8 cellular contexts compared by ENCODE assay signal in genomic region chr18:46173393-46174316, GRCh38.
DNase-seq lines count a peak whose midpoint lies in the region; FAIRE-seq and TF ChIP-seq lines count a peak whose summit lies in the region.

No MANE protein-coding gene starts in this region.

- peak overlapping the region; percentile 99 for H3K27ac Mint-ChIP-seq in nephron progenitor cell
- H3K27ac Mint-ChIP-seq in stimulated activated naive CD8-positive, alpha-beta T cell treated with anti-CD3 and anti-CD28 coated beads, Interleukin-15, Interleukin-2, amounts not matched to agents 100 ng/mL and 50 ng/mL, for 24 hours, result peak overlapping the region; percentile 99

- CTCF ChIA-PET in RWPE1 (lab: Yijun Ruan, JAX), result interaction anchor here (0.5 to 2.7 kb wide), 17 partner anchors 9 to 1723 kb away, joined by 3 to 15 read pairs (median 4); no protein-coding TSS in a partner anchor

- FAIRE-seq in G401.6 (lab: Jason Lieb, UNC), result peak; percentile 89

- peak overlapping the region; percentile 96 for H3K4me3 ChIP-seq in H7 (ENCODE audit: insufficient read depth, low read depth, low read length)

- H3K4me3 Mint-ChIP-seq in nephron progenitor cell, result peak overlapping the region; percentile 99
- H3K4me3 Mint-ChIP-seq in stimulated activated naive CD8-positive, alpha-beta T cell treated with anti-CD3 and anti-CD28 coated beads, Interleukin-15, Interleukin-2, amounts not matched to agents 100 ng/mL and 50 ng/mL, for 24 hours, result peak overlapping the region; percentile 98

- H3K9me3 Mint-ChIP-seq in nephron progenitor cell, result no peaks in the 10 kb centered on the region
- no peaks in the 10 kb centered on the region for H3K9me3 Mint-ChIP-seq in stimulated activated naive CD8-positive, alpha-beta T cell treated with anti-CD3 and anti-CD28 coated beads, Interleukin-15, Interleukin-2, amounts not matched to agents 100 ng/mL and 50 ng/mL, for 24 hours

- H3K36me3 Mint-ChIP-seq in nephron progenitor cell (ENCODE audit: low read depth), result peaks cover 4% of the 10 kb centered on the region
- peaks cover 24% of the 10 kb centered on the region for H3K36me3 Mint-ChIP-seq in stimulated activated naive CD8-positive, alpha-beta T cell treated with anti-CD3 and anti-CD28 coated beads, Interleukin-15, Interleukin-2, amounts not matched to agents 100 ng/mL and 50 ng/mL, for 24 hours (ENCODE audit: low read depth)

- peak; percentile 94 for TF ChIP-seq CTCF in RWPE1 (conservative IDR thresholded peaks at IDR 0.05; ENCODE audit: low read depth)
- TF ChIP-seq CTCF in nephron progenitor cell (IDR thresholded peaks at IDR 0.05), result peak; percentile 78

- H3K27me3 Mint-ChIP-seq in nephron progenitor cell (ENCODE audit: low read depth, poor library complexity), result peaks cover 18% of the 10 kb centered on the region
- no peaks in the 10 kb centered on the region for H3K27me3 Mint-ChIP-seq in stimulated activated naive CD8-positive, alpha-beta T cell treated with anti-CD3 and anti-CD28 coated beads, Interleukin-15, Interleukin-2, amounts not matched to agents 100 ng/mL and 50 ng/mL, for 24 hours

- DNase-seq in H7 (peak; percentile 95), LoVo (ENCODE audit: low spot score) (peak; percentile 94), RWPE1 (ENCODE audit: low spot score) (peak; percentile 75), fibroblast of the conjunctiva (ENCODE audit: low read depth) (peak; percentile 87), nephron progenitor cell (peak; percentile 97)
- peak; percentile 90 for DNase-seq in activated effector memory CD4-positive, alpha-beta T cell treated with Interleukin-2 at 50 U/mL for 16 hours

- peaks cover 30% of the 10 kb centered on the region for H3K4me1 Mint-ChIP-seq in nephron progenitor cell
- peaks cover 58% of the 10 kb centered on the region for H3K4me1 Mint-ChIP-seq in stimulated activated naive CD8-positive, alpha-beta T cell treated with anti-CD3 and anti-CD28 coated beads, Interleukin-15, Interleukin-2, amounts not matched to agents 100 ng/mL and 50 ng/mL, for 24 hours (ENCODE audit: low read depth)

- POLR2A ChIA-PET in RWPE1 (lab: Yijun Ruan, JAX; ENCODE audit: low non-redundant PET), result no interaction called here

- no peaks in the 10 kb centered on the region for H3K36me3 ChIP-seq in H7 (replicated peaks; ENCODE audit: control insufficient read depth, insufficient read depth, low read length)

- peak overlapping the region; percentile 96 for H3K27ac ChIP-seq in RWPE1

- H3K27me3 ChIP-seq in H7 (ENCODE audit: control insufficient read depth, insufficient read depth, low read length), result no peaks in the 10 kb centered on the region; the same call in 1 of the 2 replicates

Comparison
In these comparisons a context has a peak if more than half of its experiments do, and no peak if none do; other contexts are left out.
1. Peak in every context shown above with its lines: DNase-seq, H3K4me3 ChIP-seq and H3K27ac ChIP-seq.